ENCODE assay signal across 20 cellular contexts in genomic region chr10:72524489-72524888, GRCh38.
"Had no signal": no experiment of that assay in that cellular context is flagged by ENCODE, and none has a peak within 500 bp of the region (broad histone marks: within the 10 kb centered on the region; RNA-seq: fewer than 3 reads in every experiment).

No MANE protein-coding gene starts in this region.

- H3K4me1 ChIP-seq: adrenal gland, ascending aorta, lower lobe of right lung, right atrium auricular region had no signal

- ATAC-seq: activated CD8-positive, alpha-beta T cell treated with anti-CD3 and anti-CD28 coated beads for 36 hours; activated naive CD4-positive, alpha-beta T cell treated with anti-CD3 and anti-CD28 coated beads, Interleukin-2, amount 50 U/mL, for 72 hours; heart right ventricle; lower lobe of right lung; naive thymus-derived CD4-positive, alpha-beta T cell; stimulated activated naive CD8-positive, alpha-beta T cell treated with anti-CD3 and anti-CD28 coated beads, Interleukin-15, Interleukin-2, amounts not matched to agents 100 U/mL and 50 U/mL, for 24 hours had no signal

- H3K36me3 ChIP-seq: adrenal gland, ascending aorta, brain microvascular endothelial cell, lower lobe of right lung, neural progenitor cell, right atrium auricular region, WERI-Rb-1 had no signal

- DNase-seq: activated CD4-positive, alpha-beta T cell treated with anti-CD3 and anti-CD28 coated beads, Interleukin-2, amount 10 ng/mL, durations not matched to agents 7 days and 5 days; activated CD4-positive, CD25-positive, alpha-beta regulatory T cell treated with anti-CD3 and anti-CD28 coated beads, Interleukin-2, amount 50 U/mL, for 72 hours; activated CD8-positive, alpha-beta T cell treated with anti-CD3 and anti-CD28 coated beads for 36 hours; activated gamma-delta T cell treated with Interleukin-2 at 50 U/mL for 16 hours; activated T-cell treated with anti-CD3 and anti-CD28 coated beads, Interleukin-2, amount 50 U/mL, for 1 hour; adrenal gland; endodermal cell; heart right ventricle; kidney; lower lobe of right lung; mesendoderm; naive thymus-derived CD4-positive, alpha-beta T cell; stimulated activated CD4-positive, alpha-beta T cell treated with anti-CD3 and anti-CD28 coated beads, Interleukin-4, amount 100 ng/mL, for 4 hours; stimulated activated naive CD8-positive, alpha-beta T cell treated with anti-CD3 and anti-CD28 coated beads, Interleukin-15, Interleukin-2, amounts not matched to agents 100 U/mL and 50 U/mL, for 24 hours; WERI-Rb-1 had no signal

- H3K27ac ChIP-seq: adrenal gland, ascending aorta, brain microvascular endothelial cell, heart right ventricle, lower lobe of right lung, neural progenitor cell, right atrium auricular region, WERI-Rb-1 had no signal

- H3K27me3 ChIP-seq: adrenal gland, ascending aorta, brain microvascular endothelial cell, heart right ventricle, neural progenitor cell, right atrium auricular region had no signal

- H3K9me3 ChIP-seq: ascending aorta, heart right ventricle, lower lobe of right lung, right atrium auricular region had no signal

- H3K4me3 ChIP-seq: adrenal gland, ascending aorta, heart right ventricle, lower lobe of right lung, neural progenitor cell, right atrium auricular region had no signal

- H3K9ac ChIP-seq: neural progenitor cell had no signal

- H3K4me2 ChIP-seq: neural progenitor cell had no signal

- H2AFZ ChIP-seq: neural progenitor cell had no signal
